In the genomic region with DNA sequence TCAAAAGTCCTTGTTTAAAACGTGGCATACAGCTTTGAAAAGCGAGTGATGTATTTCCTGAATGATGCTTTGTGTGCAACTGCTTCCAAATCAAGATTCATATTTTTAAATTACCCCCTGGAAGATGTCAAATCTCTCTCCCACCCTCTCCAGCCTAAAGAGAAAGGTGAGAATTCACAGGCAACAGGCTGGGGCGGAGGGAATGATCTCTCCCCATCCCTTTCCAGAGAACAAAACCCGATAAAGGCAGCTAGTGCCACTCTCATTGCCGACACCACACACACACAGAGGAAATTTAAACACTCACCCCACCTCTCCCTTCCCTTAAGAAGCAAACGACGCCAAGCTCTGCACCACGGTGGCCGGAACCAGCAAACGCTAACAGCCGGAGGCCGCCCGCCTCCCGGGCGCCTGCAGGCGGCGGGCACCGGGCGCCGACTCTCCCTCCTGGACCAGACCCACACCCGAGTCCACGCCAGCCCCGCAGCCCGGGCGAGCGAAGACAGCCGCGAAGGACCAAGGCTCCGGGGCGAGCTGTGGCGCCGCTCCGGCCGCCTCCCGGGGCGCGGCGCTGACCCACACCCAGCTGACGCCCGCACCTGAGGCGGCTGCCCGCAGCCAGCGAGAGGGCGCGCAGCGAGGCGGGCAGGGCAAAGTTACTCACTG, we compare ENCODE assay signal across 1 cellular context.
TF ChIP-seq lines count a peak whose summit lies in the region.

No MANE protein-coding gene starts in this region.

TF ChIP-seq in K562, 482 proteins besides CTCF, POLR2A, EP300 and RAD21 (continued from another document):
- TF ChIP-seq ZC3H11A (IDR thresholded peaks at IDR 0.05; ENCODE audit: low read depth, low read length) (no peak), TEAD2 (tag; IDR thresholded peaks at IDR 0.05) (no peak), ATF1 (CRISPR knock-in tag; IDR thresholded peaks at IDR 0.05) (no peak), ATF1 (tag; IDR thresholded peaks at IDR 0.05) (no peak), RFX1 (IDR thresholded peaks at IDR 0.05) (no peak), ZNF586 (CRISPR knock-in tag; conservative IDR thresholded peaks at IDR 0.05) (no peak), KLF16 (IDR thresholded peaks at IDR 0.05) (no peak), ZNF395 (CRISPR knock-in tag; IDR thresholded peaks at IDR 0.05) (no peak), ZNF639 (CRISPR knock-in tag; conservative IDR thresholded peaks at IDR 0.05 in 1 of 2, IDR thresholded peaks at IDR 0.05 in 1 of 2) (no peak)
- TF ChIP-seq, protein P1, sequence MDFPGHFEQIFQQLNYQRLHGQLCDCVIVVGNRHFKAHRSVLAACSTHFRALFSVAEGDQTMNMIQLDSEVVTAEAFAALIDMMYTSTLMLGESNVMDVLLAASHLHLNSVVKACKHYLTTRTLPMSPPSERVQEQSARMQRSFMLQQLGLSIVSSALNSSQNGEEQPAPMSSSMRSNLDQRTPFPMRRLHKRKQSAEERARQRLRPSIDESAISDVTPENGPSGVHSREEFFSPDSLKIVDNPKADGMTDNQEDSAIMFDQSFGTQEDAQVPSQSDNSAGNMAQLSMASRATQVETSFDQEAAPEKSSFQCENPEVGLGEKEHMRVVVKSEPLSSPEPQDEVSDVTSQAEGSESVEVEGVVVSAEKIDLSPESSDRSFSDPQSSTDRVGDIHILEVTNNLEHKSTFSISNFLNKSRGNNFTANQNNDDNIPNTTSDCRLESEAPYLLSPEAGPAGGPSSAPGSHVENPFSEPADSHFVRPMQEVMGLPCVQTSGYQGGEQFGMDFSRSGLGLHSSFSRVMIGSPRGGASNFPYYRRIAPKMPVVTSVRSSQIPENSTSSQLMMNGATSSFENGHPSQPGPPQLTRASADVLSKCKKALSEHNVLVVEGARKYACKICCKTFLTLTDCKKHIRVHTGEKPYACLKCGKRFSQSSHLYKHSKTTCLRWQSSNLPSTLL (IDR thresholded peaks at IDR 0.05), result no peak
TF ChIP-seq in K562: peak in this region for 13.
